In genomic region chr13:71240906-71241305, GRCh38 we compare ENCODE assay signal across 8 cellular contexts.
DNase-seq lines count a peak whose midpoint lies in the region; ATAC-seq, FAIRE-seq and TF ChIP-seq lines count a peak whose summit lies in the region.

No MANE protein-coding gene starts in this region.

- H3K36me3 ChIP-seq in HEK293 (ENCODE audit: control insufficient read depth in 2 of 2, insufficient read depth in 1 of 2, low read length in 2 of 2) (no peaks in the 10 kb centered on the region), kidney (ENCODE audit: control insufficient read depth in 1 of 2, insufficient read depth in 2 of 2, low read length in 2 of 2) (no peaks in the 10 kb centered on the region)

- H3K9me3 ChIP-seq in HEK293 (ENCODE audit: control insufficient read depth, insufficient read depth, low read depth, low read length) (no peaks in the 10 kb centered on the region), kidney (ENCODE audit: control insufficient read depth in 1 of 2, low read length in 2 of 2) (no peaks in the 10 kb centered on the region)

- no peaks in the 10 kb centered on the region for H3K9me3 Mint-ChIP-seq in activated CD4-positive, alpha-beta memory T cell treated with anti-CD3 and anti-CD28 coated beads for 36 hours

- TF ChIP-seq CTCF in HEK293 (tag by site-specific recombination; IDR thresholded peaks at IDR 0.05), result no peak
- TF ChIP-seq CTCF in kidney (IDR thresholded peaks at IDR 0.05; ENCODE audit: borderline replicate concordance, extremely low read depth, insufficient read depth), result peak; percentile 43

- H3K36me3 Mint-ChIP-seq in activated CD4-positive, alpha-beta memory T cell treated with anti-CD3 and anti-CD28 coated beads for 36 hours, result no peaks in the 10 kb centered on the region

- H3K9ac ChIP-seq in kidney (ENCODE audit: low read length in 2 of 2), result no peak overlapping the region

- H3K27me3 Mint-ChIP-seq in activated CD4-positive, alpha-beta memory T cell treated with anti-CD3 and anti-CD28 coated beads for 36 hours, result no peaks in the 10 kb centered on the region

- DNase-seq in COR-L47 (lab: John Stamatoyannopoulos, UW) (peak; percentile 9), SW480 (ENCODE audit: low spot score) (peak; percentile 23), kidney (no peak), posterior cingulate gyrus (no peak), activated T-cell treated with anti-CD3 and anti-CD28 coated beads for 4 hours (no peak)
- no peak for DNase-seq in activated CD4-positive, alpha-beta memory T cell treated with anti-CD3 and anti-CD28 coated beads for 36 hours

- CTCF ChIA-PET in HEK293 (lab: Yijun Ruan, JAX), result interaction anchor here (0.5 kb wide), 1 partner anchor 193 kb away, joined by 5 read pairs; no protein-coding TSS in a partner anchor
- CTCF ChIA-PET in activated CD4-positive, alpha-beta memory T cell treated with anti-CD3 and anti-CD28 coated beads for 36 hours (lab: Charles Lee), result no interaction called here

- H3K4me1 ChIP-seq in HEK293 (ENCODE audit: control insufficient read depth, insufficient read depth, low read length) (no peaks in the 10 kb centered on the region), kidney (ENCODE audit: control insufficient read depth in 1 of 2, insufficient read depth in 1 of 2, low read depth in 1 of 2, low read length in 2 of 2) (no peaks in the 10 kb centered on the region)

- FAIRE-seq in kidney (lab: Jason Lieb, UNC), result peak; percentile 77

- POLR2A ChIA-PET in HEK293 (lab: Yijun Ruan, JAX), result no interaction called here
- POLR2A ChIA-PET in activated CD4-positive, alpha-beta memory T cell treated with anti-CD3 and anti-CD28 coated beads for 36 hours (lab: Charles Lee), result no interaction called here

- no peak overlapping the region for H3K4me3 Mint-ChIP-seq in activated CD4-positive, alpha-beta memory T cell treated with anti-CD3 and anti-CD28 coated beads for 36 hours

- ATAC-seq in HG02588 (IDR thresholded peaks at IDR 0.05; ENCODE audit: unreplicated experiment), result no peak

- no peaks in the 10 kb centered on the region for H3K4me1 Mint-ChIP-seq in activated CD4-positive, alpha-beta memory T cell treated with anti-CD3 and anti-CD28 coated beads for 36 hours (ENCODE audit: low read depth)

- H3K4me3 ChIP-seq in HEK293 (ENCODE audit: low read depth, low read length) (no peak overlapping the region), kidney (ENCODE audit: low read length in 2 of 2) (no peak overlapping the region)

- H3K27ac Mint-ChIP-seq in activated CD4-positive, alpha-beta memory T cell treated with anti-CD3 and anti-CD28 coated beads for 36 hours, result no peak overlapping the region

- intact Hi-C loops in kidney (cut with DNase I) (no loop called here), posterior cingulate gyrus (cut with DNase I) (no loop called here)
- intact Hi-C loops in activated CD4-positive, alpha-beta memory T cell treated with anti-CD3 and anti-CD28 coated beads for 36 hours (cut with micrococcal nuclease), result no loop called here

- H3K27ac ChIP-seq in HEK293 (ENCODE audit: extremely low read depth, low read depth, low read length) (no peak overlapping the region), kidney (ENCODE audit: low read depth in 2 of 2, low read length in 2 of 2) (no peak overlapping the region)

TF ChIP-seq in HEK293, 187 proteins besides CTCF, POLR2A, EP300 and RAD21:
- TF ChIP-seq ZNF416 (tag by site-specific recombination; IDR thresholded peaks at IDR 0.05), result no peak
- no peak for TF ChIP-seq ZNF692 (tag by site-specific recombination; IDR thresholded peaks at IDR 0.05)
- no peak for TF ChIP-seq ZNF518A (tag by site-specific recombination; conservative IDR thresholded peaks at IDR 0.05; ENCODE audit: low read depth)
- no peak for TF ChIP-seq ZNF704 (tag by site-specific recombination; IDR thresholded peaks at IDR 0.05)
- peak; percentile 46 for TF ChIP-seq ZNF654 (tag by site-specific recombination; IDR thresholded peaks at IDR 0.05; ENCODE audit: low read depth)

Comparison
In these comparisons a context has a peak if more than half of its experiments do, and no peak if none do; other contexts are left out.
1. DNase-seq: peak in COR-L47 (single experiment) and SW480 (single experiment); none in kidney (single experiment), activated CD4-positive, alpha-beta memory T cell treated with anti-CD3 and anti-CD28 coated beads for 36 hours (single experiment), posterior cingulate gyrus (0 of 10) and activated T-cell treated with anti-CD3 and anti-CD28 coated beads for 4 hours (single experiment).